In genomic region chr9:17219261-17219660, GRCh38 we compare ENCODE assay signal across 16 cellular contexts.
A peak's percentile ranks its signal among the peaks of the same experiment; 100 is the strongest.
DNase-seq lines count a peak whose midpoint lies in the region; ATAC-seq and TF ChIP-seq lines count a peak whose summit lies in the region.
"Had no signal": no experiment of that assay in that cellular context is flagged by ENCODE, and none has a peak within 500 bp of the region (broad histone marks: within the 10 kb centered on the region; RNA-seq: fewer than 3 reads in every experiment).

No MANE protein-coding gene starts in this region.

- no peak overlapping the region for H3K9ac ChIP-seq in SK-N-SH

- H3K4me1 Mint-ChIP-seq in type B pancreatic cell (ENCODE audit: unreplicated experiment): no peaks in the 10 kb centered on the region
- H3K4me1 Mint-ChIP-seq: T-cell had no signal

- H3K4me1 ChIP-seq in SK-N-SH (ENCODE audit: control insufficient read depth in 1 of 2, insufficient read depth in 2 of 2, low read depth in 1 of 2, low read length in 1 of 2): peaks cover 0 to 8% of the 10 kb centered on the region in 2 experiments; a peak in 2 of 4 replicates

- POLR2A ChIA-PET in SK-N-SH (lab: Yijun Ruan, JAX): no interaction called here
- POLR2A ChIA-PET in RWPE1 (lab: Yijun Ruan, JAX; ENCODE audit: low non-redundant PET): no interaction called here

- peak; percentile 51 for TF ChIP-seq CTCF in SK-N-SH (IDR thresholded peaks at IDR 0.05)
- peak; percentile 27 for TF ChIP-seq CTCF in RWPE1 (conservative IDR thresholded peaks at IDR 0.05; ENCODE audit: low read depth)
- TF ChIP-seq CTCF in fibroblast of pulmonary artery (IDR thresholded peaks at IDR 0.05; ENCODE audit: low read length, missing control alignments): peak; percentile 52
- peak; percentile 56 for TF ChIP-seq CTCF in type B pancreatic cell (conservative IDR thresholded peaks at IDR 0.05)

- H4K20me1 ChIP-seq in SK-N-SH (ENCODE audit: insufficient read depth): no peaks in the 10 kb centered on the region

- no peak for TF ChIP-seq EP300 in SK-N-SH (IDR thresholded peaks at IDR 0.05; ENCODE audit: borderline replicate concordance in 1 of 2, low read depth in 1 of 2, low read length in 1 of 2)

- intact Hi-C loops in left ventricle myocardium superior (cut with micrococcal nuclease): no loop called here

- no peaks in the 10 kb centered on the region; the same call in 1 of the 2 replicates for H3K9me2 ChIP-seq in SK-N-SH

- H3K27me3 Mint-ChIP-seq in type B pancreatic cell: no peaks in the 10 kb centered on the region
- H3K27me3 Mint-ChIP-seq: activated CD4-positive, alpha-beta memory T cell treated with anti-CD3 and anti-CD28 coated beads for 36 hours; T-cell had no signal

- H3K4me3 Mint-ChIP-seq in type B pancreatic cell: no peak overlapping the region
- H3K4me3 Mint-ChIP-seq: activated CD4-positive, alpha-beta memory T cell treated with anti-CD3 and anti-CD28 coated beads for 36 hours; activated naive CD4-positive, alpha-beta T cell treated with anti-CD3 and anti-CD28 coated beads for 36 hours; T-cell had no signal

- no peak overlapping the region for H2AFZ ChIP-seq in SK-N-SH (ENCODE audit: low read depth)

- peak; percentile 59 for TF ChIP-seq RAD21 in SK-N-SH (IDR thresholded peaks at IDR 0.05; ENCODE audit: low read length)

- no peaks in the 10 kb centered on the region for H3K9me3 ChIP-seq in SK-N-SH
- H3K9me3 ChIP-seq: thoracic aorta had no signal

- CTCF ChIA-PET in SK-N-SH (lab: Yijun Ruan, JAX): interaction anchor here (0.6 to 1.2 kb wide), 4 partner anchors 12 to 1018 kb away, joined by 3 to 6 read pairs (median 3); no protein-coding TSS in a partner anchor
- CTCF ChIA-PET in RWPE1 (lab: Yijun Ruan, JAX): interaction anchor here (0.6 to 1.2 kb wide), 7 partner anchors 29 to 1979 kb away, joined by 3 to 6 read pairs (median 5); no protein-coding TSS in a partner anchor

- H3F3A ChIP-seq in SK-N-SH (replicated peaks; ENCODE audit: insufficient read depth): peaks cover 4% of the 10 kb centered on the region

- no peaks in the 10 kb centered on the region for H3K36me3 ChIP-seq in SK-N-SH (replicated peaks in 1 of 2; ENCODE audit: control insufficient read depth in 1 of 2, insufficient read depth in 2 of 2, low read length in 1 of 2)
- H3K36me3 ChIP-seq: thoracic aorta had no signal

- no peaks in the 10 kb centered on the region for H3K9me3 Mint-ChIP-seq in type B pancreatic cell

- H3K79me2 ChIP-seq in SK-N-SH (ENCODE audit: insufficient read depth): 0 out of 2 replicates have a peak, but pooled peaks cover 6% of the 10 kb centered on the region

- DNase-seq in SK-N-SH: no peak
- no peak for DNase-seq in RWPE1 (ENCODE audit: low spot score)
- peak; percentile 26 for DNase-seq in fibroblast of pulmonary artery (ENCODE audit: low read depth)
- no peak for DNase-seq in type B pancreatic cell (ENCODE audit: extremely low spot score, unreplicated experiment)
- no peak for DNase-seq in activated effector memory CD4-positive, alpha-beta T cell treated with anti-CD3 and anti-CD28 coated beads, Interleukin-2, amount 50 U/mL, for 16 hours
- no peak for DNase-seq in left ventricle myocardium superior
- no peak for DNase-seq in NCI-H1092 (lab: John Stamatoyannopoulos, UW)
- DNase-seq: activated CD4-positive, alpha-beta memory T cell treated with anti-CD3 and anti-CD28 coated beads for 36 hours; activated naive CD4-positive, alpha-beta T cell treated with anti-CD3 and anti-CD28 coated beads for 36 hours; AML-193; dorsolateral prefrontal cortex; NCI-H2081; retina; T-cell had no signal

- H3K27me3 ChIP-seq in SK-N-SH (ENCODE audit: insufficient read depth): no peaks in the 10 kb centered on the region
- H3K27me3 ChIP-seq: dorsolateral prefrontal cortex had no signal

- H3K27ac Mint-ChIP-seq in type B pancreatic cell: no peak overlapping the region
- H3K27ac Mint-ChIP-seq: activated CD4-positive, alpha-beta memory T cell treated with anti-CD3 and anti-CD28 coated beads for 36 hours; activated naive CD4-positive, alpha-beta T cell treated with anti-CD3 and anti-CD28 coated beads for 36 hours; T-cell had no signal

- no peak for ATAC-seq in SK-N-SH treated with all-trans-retinoic acid at 6 μM for 48 hours
- no peak for ATAC-seq in left ventricle myocardium superior
- ATAC-seq: T-cell had no signal

- no peak overlapping the region for H3K27ac ChIP-seq in SK-N-SH (ENCODE audit: low read depth in 2 of 2, low read length in 1 of 2)
- no peak overlapping the region for H3K27ac ChIP-seq in RWPE1
- H3K27ac ChIP-seq: dorsolateral prefrontal cortex, thoracic aorta had no signal

- peaks cover 5% of the 10 kb centered on the region for H3K36me3 Mint-ChIP-seq in type B pancreatic cell
- H3K36me3 Mint-ChIP-seq: activated CD4-positive, alpha-beta memory T cell treated with anti-CD3 and anti-CD28 coated beads for 36 hours; T-cell had no signal

- no peak overlapping the region for H3K4me3 ChIP-seq in SK-N-SH (ENCODE audit: low read depth in 2 of 2, low read length in 1 of 2)
- H3K4me3 ChIP-seq in fibroblast of pulmonary artery (replicated peaks; ENCODE audit: low read depth, low read length): no peak overlapping the region
- H3K4me3 ChIP-seq: dorsolateral prefrontal cortex, thoracic aorta had no signal

- H3K4me2 ChIP-seq in SK-N-SH: no peak overlapping the region

TF ChIP-seq in SK-N-SH, 30 proteins besides CTCF, POLR2A, EP300 and RAD21:
- no peak for TF ChIP-seq JUND (IDR thresholded peaks at IDR 0.05)
- TF ChIP-seq SMC3 (IDR thresholded peaks at IDR 0.05; ENCODE audit: low read depth, low read length): peak; percentile 17; the same call in 1 of the 2 replicates

TF ChIP-seq in SK-N-SH treated with all-trans-retinoic acid at 6 μM for 48 hours, 23 proteins besides CTCF, POLR2A, EP300 and RAD21:
- TF ChIP-seq ARNTL (CRISPR knock-in tag; IDR thresholded peaks at IDR 0.05; ENCODE audit: borderline replicate concordance, low read depth) (no peak), GLIS3 (CRISPR knock-in tag; IDR thresholded peaks at IDR 0.05) (no peak), ESRRG (CRISPR knock-in tag; IDR thresholded peaks at IDR 0.05) (no peak), ZNF70 (CRISPR knock-in tag; IDR thresholded peaks at IDR 0.05) (no peak), RARB (CRISPR knock-in tag; IDR thresholded peaks at IDR 0.05) (no peak), OSR1 (CRISPR knock-in tag; IDR thresholded peaks at IDR 0.05) (no peak), CSRNP3 (CRISPR knock-in tag; IDR thresholded peaks at IDR 0.05) (no peak), CREB5 (CRISPR knock-in tag; IDR thresholded peaks at IDR 0.05; ENCODE audit: low read depth) (no peak), PATZ1 (CRISPR knock-in tag; IDR thresholded peaks at IDR 0.05; ENCODE audit: borderline replicate concordance) (no peak)
